ENCODE assay signal across 9 cellular contexts in genomic region chr6:144415014-144415413, GRCh38.
DNase-seq lines count a peak whose midpoint lies in the region; ATAC-seq and TF ChIP-seq lines count a peak whose summit lies in the region.
"Had no signal": no experiment of that assay in that cellular context is flagged by ENCODE, and none has a peak within 500 bp of the region (broad histone marks: within the 10 kb centered on the region; RNA-seq: fewer than 3 reads in every experiment).

No MANE protein-coding gene starts in this region.

- peaks cover 22% of the 10 kb centered on the region for H3K4me1 Mint-ChIP-seq in activated CD8-positive, alpha-beta T cell treated with anti-CD3 and anti-CD28 coated beads, Interleukin-2, amount 10 ng/mL, durations not matched to agents 7 days and 5 days (ENCODE audit: low read depth)

- peak overlapping the region; percentile 54 for H3K4me2 ChIP-seq in skeletal muscle satellite cell (ENCODE audit: low read length)

- no peak overlapping the region for H3K27ac Mint-ChIP-seq in activated CD8-positive, alpha-beta T cell treated with anti-CD3 and anti-CD28 coated beads, Interleukin-2, amount 10 ng/mL, durations not matched to agents 7 days and 5 days
- H3K27ac Mint-ChIP-seq: stimulated activated effector memory CD8-positive, alpha-beta T cell treated with anti-CD3 and anti-CD28 coated beads, Interleukin-12 subunit alpha, Interleukin-12 subunit beta, amount 100 ng/mL, for 72 hours had no signal

- H3K4me1 ChIP-seq in skeletal muscle satellite cell (ENCODE audit: control insufficient read depth, insufficient read depth, low read length) = peaks cover 44% of the 10 kb centered on the region

- no peaks in the 10 kb centered on the region for H3K27me3 Mint-ChIP-seq in activated CD8-positive, alpha-beta T cell treated with anti-CD3 and anti-CD28 coated beads, Interleukin-2, amount 10 ng/mL, durations not matched to agents 7 days and 5 days (ENCODE audit: low read depth)

- DNase-seq in SIG-M5 treated with dmso at 0.1 percent for 504 hours (lab: John Stamatoyannopoulos, UW; ENCODE audit: unreplicated experiment) = peak; percentile 19
- no peak for DNase-seq in SIG-M5 (lab: John Stamatoyannopoulos, UW)
- DNase-seq in RKO (ENCODE audit: low spot score) = peak; percentile 35
- DNase-seq in fibroblast of mammary gland (ENCODE audit: low read depth) = peak; percentile 88
- DNase-seq in activated CD8-positive, alpha-beta T cell treated with anti-CD3 and anti-CD28 coated beads, Interleukin-2, amount 10 ng/mL, durations not matched to agents 7 days and 5 days = no peak
- DNase-seq in HK-2 (ENCODE audit: unreplicated experiment) = no peak

- ATAC-seq in activated CD8-positive, alpha-beta T cell treated with anti-CD3 and anti-CD28 coated beads, Interleukin-2, amount 10 ng/mL, durations not matched to agents 7 days and 5 days = no peak
- no peak for ATAC-seq in GM21367 (IDR thresholded peaks at IDR 0.05; ENCODE audit: unreplicated experiment)
- ATAC-seq: stimulated activated effector memory CD8-positive, alpha-beta T cell treated with anti-CD3 and anti-CD28 coated beads, Interleukin-12 subunit alpha, Interleukin-12 subunit beta, amount 100 ng/mL, for 72 hours had no signal

- CTCF ChIA-PET in activated CD8-positive, alpha-beta T cell treated with anti-CD3 and anti-CD28 coated beads, Interleukin-2, amount 10 ng/mL, durations not matched to agents 7 days and 5 days (lab: Charles Lee) = no interaction called here

- H3K4me3 ChIP-seq in fibroblast of mammary gland (ENCODE audit: control insufficient read depth, low read depth, low read length) = no peak overlapping the region
- H3K4me3 ChIP-seq in skeletal muscle satellite cell (ENCODE audit: low read length) = no peak overlapping the region

- no peaks in the 10 kb centered on the region for H3K9me3 Mint-ChIP-seq in activated CD8-positive, alpha-beta T cell treated with anti-CD3 and anti-CD28 coated beads, Interleukin-2, amount 10 ng/mL, durations not matched to agents 7 days and 5 days (ENCODE audit: insufficient read depth)
- H3K9me3 Mint-ChIP-seq: stimulated activated effector memory CD8-positive, alpha-beta T cell treated with anti-CD3 and anti-CD28 coated beads, Interleukin-12 subunit alpha, Interleukin-12 subunit beta, amount 100 ng/mL, for 72 hours had no signal

- peak overlapping the region; percentile 1 for H3K9ac ChIP-seq in skeletal muscle satellite cell (ENCODE audit: low read depth, low read length)

- peaks cover 21% of the 10 kb centered on the region for H3K36me3 Mint-ChIP-seq in activated CD8-positive, alpha-beta T cell treated with anti-CD3 and anti-CD28 coated beads, Interleukin-2, amount 10 ng/mL, durations not matched to agents 7 days and 5 days (ENCODE audit: low read depth)
- H3K36me3 Mint-ChIP-seq: stimulated activated effector memory CD8-positive, alpha-beta T cell treated with anti-CD3 and anti-CD28 coated beads, Interleukin-12 subunit alpha, Interleukin-12 subunit beta, amount 100 ng/mL, for 72 hours had no signal

- no peaks in the 10 kb centered on the region for H3K36me3 ChIP-seq in skeletal muscle satellite cell (ENCODE audit: insufficient read depth, low read length)

- no peak for TF ChIP-seq CTCF in fibroblast of mammary gland (conservative IDR thresholded peaks at IDR 0.05; ENCODE audit: control insufficient read depth, insufficient read depth, low read depth, low read length)

- POLR2A ChIA-PET in activated CD8-positive, alpha-beta T cell treated with anti-CD3 and anti-CD28 coated beads, Interleukin-2, amount 10 ng/mL, durations not matched to agents 7 days and 5 days (lab: Charles Lee) = no interaction called here

- H3K4me3 Mint-ChIP-seq in activated CD8-positive, alpha-beta T cell treated with anti-CD3 and anti-CD28 coated beads, Interleukin-2, amount 10 ng/mL, durations not matched to agents 7 days and 5 days = no peak overlapping the region
- H3K4me3 Mint-ChIP-seq: stimulated activated effector memory CD8-positive, alpha-beta T cell treated with anti-CD3 and anti-CD28 coated beads, Interleukin-12 subunit alpha, Interleukin-12 subunit beta, amount 100 ng/mL, for 72 hours had no signal

- H3K9me3 ChIP-seq in skeletal muscle satellite cell (replicated peaks; ENCODE audit: low read length) = no peaks in the 10 kb centered on the region

- H3K27me3 ChIP-seq in skeletal muscle satellite cell (ENCODE audit: control insufficient read depth, insufficient read depth, low read length) = no peaks in the 10 kb centered on the region

Comparison
In these comparisons a context has a peak if more than half of its experiments do, and no peak if none do; other contexts are left out.
1. DNase-seq: peak in SIG-M5 treated with dmso at 0.1 percent for 504 hours (single experiment), RKO (single experiment) and fibroblast of mammary gland (single experiment); none in SIG-M5 (single experiment), activated CD8-positive, alpha-beta T cell treated with anti-CD3 and anti-CD28 coated beads, Interleukin-2, amount 10 ng/mL, durations not matched to agents 7 days and 5 days (single experiment) and HK-2 (single experiment).